20 cellular contexts compared by ENCODE assay signal in the genomic region with DNA sequence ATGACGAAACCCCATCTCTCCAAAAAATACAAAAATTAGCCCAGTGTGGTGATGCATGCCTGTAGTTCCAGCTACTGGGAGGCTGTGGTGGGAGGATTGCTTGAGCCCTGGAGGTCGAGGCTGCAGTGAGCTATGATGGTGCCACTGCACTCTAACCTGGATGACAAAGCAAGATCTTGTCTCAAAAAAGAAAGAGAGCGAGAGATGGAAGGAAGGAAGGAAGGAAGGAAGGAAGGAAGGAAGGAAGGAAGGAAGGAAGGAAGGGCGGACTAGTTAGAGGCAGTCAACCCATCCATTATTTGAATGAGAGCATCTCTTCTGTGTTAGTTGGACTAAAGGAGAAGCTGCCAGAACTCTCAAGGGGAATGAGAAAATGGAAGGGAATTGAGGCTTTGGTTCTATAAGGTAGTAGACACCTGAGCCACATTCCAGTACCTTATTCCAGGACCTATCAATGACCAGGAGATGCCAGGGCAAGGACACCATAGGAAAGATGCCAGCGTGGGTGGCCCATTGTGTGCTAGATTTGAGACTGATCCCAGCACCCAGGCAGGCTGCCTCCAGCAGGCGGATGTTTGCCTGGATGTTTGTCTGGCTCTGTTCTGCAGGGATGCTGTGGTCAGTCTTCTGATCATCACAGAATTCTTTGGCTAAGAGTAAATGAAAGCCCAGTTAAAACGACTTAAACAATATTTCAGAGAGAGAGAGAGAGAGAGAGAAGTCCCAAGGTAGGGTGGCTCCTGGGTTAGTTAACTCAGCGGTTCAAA. TPM values are rescaled to one million over a fixed set of nuclear protein-coding genes. Genes with fewer than 3 reads are reported as not detected.
A peak's percentile ranks its signal among the peaks of the same experiment; 100 is the strongest.
DNase-seq lines count a peak whose midpoint lies in the region; ATAC-seq, FAIRE-seq and TF ChIP-seq lines count a peak whose summit lies in the region.
"Had no signal": no experiment of that assay in that cellular context is flagged by ENCODE, and none has a peak within 500 bp of the region (broad histone marks: within the 10 kb centered on the region; RNA-seq: fewer than 3 reads in every experiment).

No MANE protein-coding gene starts in this region.

- H3K4me1 Mint-ChIP-seq in CD4-positive, CD25-positive, alpha-beta regulatory T cell, result peaks cover 0 to 20% (median 11%) of the 10 kb centered on the region in 4 donors
- peaks cover 30% of the 10 kb centered on the region for H3K4me1 Mint-ChIP-seq in stimulated activated effector memory CD8-positive, alpha-beta T cell treated with anti-CD3 and anti-CD28 coated beads, Interleukin-12 subunit alpha, Interleukin-12 subunit beta, amount 100 ng/mL, for 72 hours

- BruUV-seq in K562 (replicated peaks; lab: Mats Ljungman, UMichigan), result no TSS peak

- TF ChIP-seq POLR2A in K562 (conservative IDR thresholded peaks at IDR 0.05), result no peak

- H3K36me3 Mint-ChIP-seq in CD4-positive, CD25-positive, alpha-beta regulatory T cell, result no peaks in the 10 kb centered on the region
- H3K36me3 Mint-ChIP-seq in stimulated activated effector memory CD8-positive, alpha-beta T cell treated with anti-CD3 and anti-CD28 coated beads, Interleukin-12 subunit alpha, Interleukin-12 subunit beta, amount 100 ng/mL, for 72 hours, result no peaks in the 10 kb centered on the region
- H3K36me3 Mint-ChIP-seq: CD8-positive, alpha-beta T cell had no signal

- H3K36me3 ChIP-seq in BLaER1 (no peaks in the 10 kb centered on the region; the same call in 1 of the 2 replicates), K562 (ENCODE audit: control insufficient read depth, insufficient read depth, low read length) (no peaks in the 10 kb centered on the region), small intestine (ENCODE audit: control insufficient read depth in 2 of 2, insufficient read depth in 2 of 2, low read length in 2 of 2) (no peaks in the 10 kb centered on the region)
- H3K36me3 ChIP-seq in CD4-positive, CD25-positive, alpha-beta regulatory T cell (ENCODE audit: control insufficient read depth, insufficient read depth, low read length), result no peaks in the 10 kb centered on the region

- H3K4me3 Mint-ChIP-seq in CD4-positive, CD25-positive, alpha-beta regulatory T cell, result no peak overlapping the region
- H3K4me3 Mint-ChIP-seq in stimulated activated effector memory CD8-positive, alpha-beta T cell treated with anti-CD3 and anti-CD28 coated beads, Interleukin-12 subunit alpha, Interleukin-12 subunit beta, amount 100 ng/mL, for 72 hours, result no peak overlapping the region
- H3K4me3 Mint-ChIP-seq: CD8-positive, alpha-beta T cell; HFFc6 had no signal

- H3K4me2 ChIP-seq in BLaER1 (peak overlapping the region; percentile 43), K562 (ENCODE audit: insufficient read depth, low read length) (no peak overlapping the region)

- POLR2A ChIA-PET in K562 (lab: Yijun Ruan, JAX), result no interaction called here

- peaks cover 34% of the 10 kb centered on the region for H3K4me1 ChIP-seq in BLaER1
- no peaks in the 10 kb centered on the region for H3K4me1 ChIP-seq in CD4-positive, CD25-positive, alpha-beta regulatory T cell (ENCODE audit: control insufficient read depth, insufficient read depth, low read length, poor library complexity, severe bottlenecking)
- H3K4me1 ChIP-seq in K562 (replicated peaks in 1 of 2; ENCODE audit: control insufficient read depth in 2 of 2, insufficient read depth in 2 of 2, low read length in 2 of 2), result peaks cover 0 to 8% of the 10 kb centered on the region in 2 experiments; a peak in 2 of 5 replicates
- no peaks in the 10 kb centered on the region for H3K4me1 ChIP-seq in small intestine (ENCODE audit: control insufficient read depth in 2 of 2, insufficient read depth in 1 of 2, low read depth in 1 of 2, low read length in 1 of 2)

- H3K9me3 ChIP-seq in BLaER1 (no peaks in the 10 kb centered on the region), K562 (replicated peaks; ENCODE audit: control insufficient read depth, insufficient read depth, low read depth, low read length) (no peaks in the 10 kb centered on the region), small intestine (ENCODE audit: control insufficient read depth, low read depth) (no peaks in the 10 kb centered on the region)
- H3K9me3 ChIP-seq in CD4-positive, CD25-positive, alpha-beta regulatory T cell (ENCODE audit: control insufficient read depth in 2 of 2, low read length in 2 of 2), result no peaks in the 10 kb centered on the region
- H3K9me3 ChIP-seq: Caco-2 had no signal

- H4K20me1 ChIP-seq in BLaER1 (no peaks in the 10 kb centered on the region), K562 (replicated peaks; ENCODE audit: control insufficient read depth, insufficient read depth, low read length) (no peaks in the 10 kb centered on the region)

- intact Hi-C loops in K562 (cut with micrococcal nuclease), result no loop called here

- 24% methylated on average over 7 of the region's 8 CpGs for WGBS in K562 (ENCODE audit: insufficient coverage, low coverage, missing lambda C conversion rate)
- WGBS in small intestine, 3 donors, result 70 to 81% (median 74%) methylated on average over 8 of the region's 8 CpGs

- H3K27me3 Mint-ChIP-seq in CD4-positive, CD25-positive, alpha-beta regulatory T cell, result peaks cover 19% of the 10 kb centered on the region

- H3K79me2 ChIP-seq in K562 (ENCODE audit: control insufficient read depth, insufficient read depth, low read length), result no peaks in the 10 kb centered on the region

- no peak for TF ChIP-seq CTCF in K562 (IDR thresholded peaks at IDR 0.05 in 2 of 3, conservative IDR thresholded peaks at IDR 0.05 in 1 of 3; ENCODE audit: insufficient read depth in 2 of 3, low read depth in 1 of 3, low read length in 3 of 3)

- CTCF ChIA-PET in K562 (lab: Yijun Ruan, JAX; ENCODE audit: low intra/inter-chr PET ratio), result no interaction called here

- H3K9ac ChIP-seq in BLaER1 (no peak overlapping the region), K562 (ENCODE audit: insufficient read depth in 1 of 2, low read depth in 2 of 2, low read length in 2 of 2) (no peak overlapping the region)
- H3K9ac ChIP-seq: GM23248 had no signal

- no peak for FAIRE-seq in K562 (lab: Jason Lieb, UNC)
- no peak for FAIRE-seq in small intestine (lab: Jason Lieb, UNC)
- FAIRE-seq: GM12878, GM19239, H1 had no signal

- no peak for TF ChIP-seq EP300 in K562 (IDR thresholded peaks at IDR 0.05; ENCODE audit: low read length)

- H3K27me3 ChIP-seq in BLaER1 (no peaks in the 10 kb centered on the region), K562 (ENCODE audit: control insufficient read depth in 2 of 2, insufficient read depth in 2 of 2, low read length in 2 of 2) (no peaks in the 10 kb centered on the region), small intestine (ENCODE audit: control insufficient read depth in 2 of 2, insufficient read depth in 2 of 2, low read length in 2 of 2) (peaks cover 0 to 2% of the 10 kb centered on the region in 2 donors)
- no peaks in the 10 kb centered on the region for H3K27me3 ChIP-seq in CD4-positive, CD25-positive, alpha-beta regulatory T cell (ENCODE audit: control insufficient read depth, insufficient read depth, low read length)

- peaks cover 0 to 5% (median 0%) of the 10 kb centered on the region in 7 donors for H3K9me3 Mint-ChIP-seq in CD4-positive, CD25-positive, alpha-beta regulatory T cell
- peaks cover 4% of the 10 kb centered on the region for H3K9me3 Mint-ChIP-seq in stimulated activated effector memory CD8-positive, alpha-beta T cell treated with anti-CD3 and anti-CD28 coated beads, Interleukin-12 subunit alpha, Interleukin-12 subunit beta, amount 100 ng/mL, for 72 hours
- H3K9me3 Mint-ChIP-seq: CD8-positive, alpha-beta T cell; HFFc6 had no signal

- in situ Hi-C loops in K562 (cut with MboI), result no loop called here

- no peak for TF ChIP-seq RAD21 in K562 (CRISPR knock-in tag; conservative IDR thresholded peaks at IDR 0.05 in 1 of 2, IDR thresholded peaks at IDR 0.05 in 1 of 2)

- no peak for ATAC-seq in CD4-positive, CD25-positive, alpha-beta regulatory T cell (ENCODE audit: low read depth in 2 of 2)
- no peak for ATAC-seq in K562
- no peak for ATAC-seq in stimulated activated effector memory CD8-positive, alpha-beta T cell treated with anti-CD3 and anti-CD28 coated beads, Interleukin-12 subunit alpha, Interleukin-12 subunit beta, amount 100 ng/mL, for 72 hours
- ATAC-seq: CD8-positive, alpha-beta T cell had no signal

- no peaks in the 10 kb centered on the region for H3K9me1 ChIP-seq in K562 (ENCODE audit: control insufficient read depth, insufficient read depth, low read length)

- no peak overlapping the region for H2AFZ ChIP-seq in K562 (ENCODE audit: low read depth, low read length)
- H2AFZ ChIP-seq: GM23248 had no signal

- no peak overlapping the region for H3K4me3 ChIP-seq in BLaER1
- no peak overlapping the region for H3K4me3 ChIP-seq in CD4-positive, CD25-positive, alpha-beta regulatory T cell (ENCODE audit: low read depth, low read length)
- H3K4me3 ChIP-seq in K562, result no peak overlapping the region
- H3K4me3 ChIP-seq in small intestine (ENCODE audit: low read depth in 1 of 2, low read length in 2 of 2), result no peak overlapping the region
- H3K4me3 ChIP-seq: GM12878, GM23248 had no signal

- peak overlapping the region in 2 of 3 donors; percentile 26 to 33 for H3K27ac Mint-ChIP-seq in CD4-positive, CD25-positive, alpha-beta regulatory T cell
- H3K27ac Mint-ChIP-seq in stimulated activated effector memory CD8-positive, alpha-beta T cell treated with anti-CD3 and anti-CD28 coated beads, Interleukin-12 subunit alpha, Interleukin-12 subunit beta, amount 100 ng/mL, for 72 hours, result peak overlapping the region; percentile 68
- H3K27ac Mint-ChIP-seq: CD8-positive, alpha-beta T cell; HFFc6 had no signal

- no peak overlapping the region for H3K27ac ChIP-seq in BLaER1
- no peak overlapping the region for H3K27ac ChIP-seq in CD4-positive, CD25-positive, alpha-beta regulatory T cell (ENCODE audit: insufficient read depth, low read length, poor library complexity, severe bottlenecking)
- no peak overlapping the region for H3K27ac ChIP-seq in K562 (ENCODE audit: extremely low read depth, low read depth, low read length)
- H3K27ac ChIP-seq in small intestine (ENCODE audit: low read depth in 1 of 2, low read length in 1 of 2), result no peak overlapping the region
- H3K27ac ChIP-seq: GM23248 had no signal

- DNase-seq in CD4-positive, CD25-positive, alpha-beta regulatory T cell, result no peak
- DNase-seq in K562 (ENCODE audit: extremely low read depth in 1 of 4, low spot score in 3 of 4) (no peak), NCI-H2196 treated with DMSO at 0.1 percent for 48 hours (lab: John Stamatoyannopoulos, UW; ENCODE audit: unreplicated experiment) (no peak), small intestine (no peak)
- no peak for DNase-seq in stimulated activated effector memory CD8-positive, alpha-beta T cell treated with anti-CD3 and anti-CD28 coated beads, Interleukin-12 subunit alpha, Interleukin-12 subunit beta, amount 100 ng/mL, for 72 hours (ENCODE audit: low spot score in 2 of 2)
- DNase-seq in effector CD8-positive, alpha-beta T cell (lab: John Stamatoyannopoulos, UW), result no peak
- DNase-seq: C1 segment of cervical spinal cord; Caco-2; CD8-positive, alpha-beta T cell; DMS 273 treated with DMSO at 0.1 percent for 48 hours; DMS79; GDM1; H7; HCEC 1CT had no signal

RNA-seq across cellular contexts. Expression of a gene that starts 11.5 kb away (rescaled TPM):
- 23.5 TPM for total RNA-seq in CD4-positive, CD25-positive, alpha-beta regulatory T cell
- 1 to 10 TPM; 3.4 to 7.5 (median 5.7) TPM for polyA plus RNA-seq in CD4-positive, CD25-positive, alpha-beta regulatory T cell
- 0.42 TPM in 1 of 2 replicates, not detected in the other for total RNA-seq in K562 (2011; cell fraction: chromatin; rRNA removed; ENCODE audit: low replicate concordance)
- 0.13 TPM in 1 of 2 replicates, not detected in the other for total RNA-seq in K562 (2011; cell fraction: nucleolus; rRNA removed)
- 0.31 and 0.37 TPM in 2 replicates for total RNA-seq in K562 (2011; cell fraction: nucleoplasm; rRNA removed)
- 0.09 and 0.20 TPM in 2 replicates for total RNA-seq in K562 (2014; rRNA removed)
- total RNA-seq in K562 (2014; rRNA removed; fragmentation: Illumina TruSeq; extraction: Trizol), result 0.38 and 0.44 TPM in 2 replicates
- total RNA-seq in K562 (2015; rRNA removed; fragmentation: Illumina TruSeq; extraction: Trizol), result 0.25 and 0.30 TPM in 2 replicates
- total RNA-seq in K562 (2021), result 0.40 TPM in 2 replicates
- 0.04 and 0.12 TPM in 2 replicates for polyA plus RNA-seq in K562 (2011; rRNA removed)
- polyA plus RNA-seq in K562 (2011; cell fraction: cytosol; rRNA removed), result 0.04 TPM in 1 of 2 replicates, not detected in the other
- polyA plus RNA-seq in K562 (2011; cell fraction: nucleus; rRNA removed), result 0.08 TPM in 1 of 2 replicates, not detected in the other
- 0.68 and 6.5 TPM in 2 replicates for polyA plus RNA-seq in K562 (2012)
- 0.46 and 0.65 TPM in 2 replicates for polyA plus RNA-seq in K562 (2014; fragmentation: Illumina TruSeq; extraction: Trizol)
- polyA plus RNA-seq in K562 (2014; fragmentation: Nextera tagmentation; extraction: Ambion mirVana), result under 1 TPM; 0.30 to 0.38 TPM
- polyA plus RNA-seq in K562 (2014; rRNA removed), result 0.15 and 0.27 TPM in 2 replicates
- polyA minus RNA-seq in K562 (2011; rRNA and poly(A)+ RNA removed), result not detected in 2 replicates
- not detected in 2 replicates for polyA minus RNA-seq in K562 (2011; cell fraction: cytosol; rRNA and poly(A)+ RNA removed)
- polyA minus RNA-seq in K562 (2011; cell fraction: nucleus; rRNA and poly(A)+ RNA removed), result not detected in 2 replicates
- polyA plus RNA-seq in small intestine, result under 1 TPM in 2 of 3 donors, not detected in 1; 0.27 to 0.66 TPM
- total RNA-seq: Caco-2, H7 had no signal
